ENCODE assay signal across 14 cellular contexts in the genomic region with DNA sequence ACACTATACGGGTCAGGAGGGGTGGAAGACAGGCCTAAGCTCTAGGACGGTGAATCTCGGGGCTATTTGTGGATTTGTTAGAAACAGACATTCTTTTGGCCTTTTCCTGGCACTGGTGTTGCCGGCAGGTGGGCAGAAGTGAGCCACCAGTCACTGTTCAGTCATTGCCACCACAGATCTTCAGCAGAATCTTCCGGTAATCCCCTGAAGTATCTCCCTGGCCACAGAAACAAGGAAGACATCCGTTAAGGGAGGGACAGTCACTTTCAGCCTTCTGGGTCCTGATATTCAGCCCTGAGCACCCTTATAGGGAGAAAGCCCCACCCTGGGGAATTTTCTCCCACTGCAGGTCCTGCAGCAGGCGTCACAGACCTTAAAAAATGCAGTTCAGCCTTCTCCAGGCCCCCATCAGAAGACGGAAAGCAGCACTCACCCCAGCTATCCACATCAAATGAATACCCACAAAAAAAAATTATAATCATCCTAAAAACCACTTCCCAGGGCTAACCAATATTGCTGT. TPM values are rescaled to one million over a fixed set of nuclear protein-coding genes. Genes with fewer than 3 reads are reported as not detected.
DNase-seq lines count a peak whose midpoint lies in the region; ATAC-seq and TF ChIP-seq lines count a peak whose summit lies in the region.
"Had no signal": no experiment of that assay in that cellular context is flagged by ENCODE, and none has a peak within 500 bp of the region (broad histone marks: within the 10 kb centered on the region; RNA-seq: fewer than 3 reads in every experiment).

No MANE protein-coding gene starts in this region.

- no peaks in the 10 kb centered on the region for H3K27me3 Mint-ChIP-seq in CD8-positive, alpha-beta memory T cell
- no peaks in the 10 kb centered on the region for H3K27me3 Mint-ChIP-seq in activated CD4-positive, alpha-beta memory T cell treated with anti-CD3 and anti-CD28 coated beads, Interleukin-2, amount 10 ng/mL, durations not matched to agents 7 days and 5 days

- H3K9me3 ChIP-seq in CD8-positive, alpha-beta memory T cell (ENCODE audit: low read length), result no peaks in the 10 kb centered on the region
- H3K9me3 ChIP-seq in gastroesophageal sphincter, result no peaks in the 10 kb centered on the region
- H3K9me3 ChIP-seq in skeletal muscle tissue (ENCODE audit: control insufficient read depth in 3 of 3, low read length in 3 of 3), result no peaks in the 10 kb centered on the region
- H3K9me3 ChIP-seq: HAP-1, upper lobe of left lung had no signal

- H3K4me1 ChIP-seq in CD8-positive, alpha-beta memory T cell (ENCODE audit: insufficient read depth, low read length), result no peaks in the 10 kb centered on the region
- H3K4me1 ChIP-seq in gastroesophageal sphincter (peaks cover 4 to 67% (median 40%) of the 10 kb centered on the region in 3 donors), skeletal muscle tissue (ENCODE audit: control insufficient read depth in 3 of 3, insufficient read depth in 3 of 3, low read length in 3 of 3) (peaks cover 29 to 41% (median 33%) of the 10 kb centered on the region in 3 donors)
- H3K4me1 ChIP-seq: HAP-1 had no signal

- no peak for ATAC-seq in gastroesophageal sphincter
- no peak for ATAC-seq in HG03439 (IDR thresholded peaks at IDR 0.05; ENCODE audit: unreplicated experiment)

- CTCF ChIA-PET in CD8-positive, alpha-beta memory T cell (lab: Charles Lee), result interaction anchor here (1.1 to 2.7 kb wide), 2 partner anchors 12 to 16 kb away, joined by 3 to 12 read pairs; no protein-coding TSS in a partner anchor
- CTCF ChIA-PET in activated CD4-positive, alpha-beta memory T cell treated with anti-CD3 and anti-CD28 coated beads, Interleukin-2, amount 10 ng/mL, durations not matched to agents 7 days and 5 days (lab: Charles Lee), result no interaction called here

- H3K27me3 ChIP-seq in CD8-positive, alpha-beta memory T cell (ENCODE audit: insufficient read depth, low read length, poor library complexity, severe bottlenecking), result no peaks in the 10 kb centered on the region
- H3K27me3 ChIP-seq in gastroesophageal sphincter, result no peaks in the 10 kb centered on the region
- H3K27me3 ChIP-seq in skeletal muscle tissue (ENCODE audit: control insufficient read depth in 3 of 3, insufficient read depth in 3 of 3, low read length in 3 of 3), result no peaks in the 10 kb centered on the region
- H3K27me3 ChIP-seq: upper lobe of left lung had no signal

- H3K4me3 ChIP-seq in CD8-positive, alpha-beta memory T cell (ENCODE audit: low read length), result no peak overlapping the region
- H3K4me3 ChIP-seq in gastroesophageal sphincter, result no peak overlapping the region
- no peak overlapping the region for H3K4me3 ChIP-seq in skeletal muscle tissue (ENCODE audit: low read length in 3 of 3)
- H3K4me3 ChIP-seq: HAP-1, upper lobe of left lung had no signal

- peaks cover 5 to 98% (median 43%) of the 10 kb centered on the region in 3 donors for H3K36me3 Mint-ChIP-seq in CD8-positive, alpha-beta memory T cell
- H3K36me3 Mint-ChIP-seq in activated CD4-positive, alpha-beta memory T cell treated with anti-CD3 and anti-CD28 coated beads, Interleukin-2, amount 10 ng/mL, durations not matched to agents 7 days and 5 days (ENCODE audit: low read depth), result peaks cover 92% of the 10 kb centered on the region

- peak overlapping the region in 1 of 7 donors; percentile 45 for H3K4me3 Mint-ChIP-seq in CD8-positive, alpha-beta memory T cell
- no peak overlapping the region for H3K4me3 Mint-ChIP-seq in activated CD4-positive, alpha-beta memory T cell treated with anti-CD3 and anti-CD28 coated beads, Interleukin-2, amount 10 ng/mL, durations not matched to agents 7 days and 5 days
- H3K4me3 Mint-ChIP-seq: nephron progenitor cell had no signal

- peak overlapping the region in 1 of 3 donors; percentile 7 for H3K9ac ChIP-seq in skeletal muscle tissue (ENCODE audit: low read depth in 1 of 3, low read length in 3 of 3)

- peak in 1 of 5 donors; percentile 16 for DNase-seq in CD8-positive, alpha-beta memory T cell
- no peak for DNase-seq in activated CD4-positive, alpha-beta memory T cell treated with anti-CD3 and anti-CD28 coated beads, Interleukin-2, amount 10 ng/mL, durations not matched to agents 7 days and 5 days
- DNase-seq in GOT3 (lab: John Stamatoyannopoulos, UW), result no peak
- no peak for DNase-seq in NCI-H2196 (lab: John Stamatoyannopoulos, UW; ENCODE audit: unreplicated experiment)
- no peak for DNase-seq in ACHN
- DNase-seq: activated gamma-delta T cell treated with Interleukin-2 at 50 U/mL for 16 hours, nephron progenitor cell, upper lobe of left lung, WERI-Rb-1 had no signal

- in situ Hi-C loops in ACHN (cut with HindIII; ENCODE audit: low pct_ligation_motif_present, low pct_unique_long_range_greater_than_20kb, low sequenced_read_pairs), result no loop called here

- no peak overlapping the region for H3K27ac ChIP-seq in CD8-positive, alpha-beta memory T cell (ENCODE audit: low read depth, low read length)
- H3K27ac ChIP-seq in gastroesophageal sphincter, result peak overlapping the region; percentile 58 to 89 (median 76)
- H3K27ac ChIP-seq in skeletal muscle tissue (ENCODE audit: low read depth, low read length), result peak overlapping the region; percentile 76
- H3K27ac ChIP-seq: WERI-Rb-1 had no signal

- peak overlapping the region in 5 of 8 donors; percentile 10 to 73 (median 40) for H3K27ac Mint-ChIP-seq in CD8-positive, alpha-beta memory T cell
- H3K27ac Mint-ChIP-seq in activated CD4-positive, alpha-beta memory T cell treated with anti-CD3 and anti-CD28 coated beads, Interleukin-2, amount 10 ng/mL, durations not matched to agents 7 days and 5 days, result peak overlapping the region; percentile 18
- H3K27ac Mint-ChIP-seq: nephron progenitor cell had no signal

- peaks cover 0 to 2% (median 0%) of the 10 kb centered on the region in 5 donors for H3K9me3 Mint-ChIP-seq in CD8-positive, alpha-beta memory T cell
- H3K9me3 Mint-ChIP-seq in activated CD4-positive, alpha-beta memory T cell treated with anti-CD3 and anti-CD28 coated beads, Interleukin-2, amount 10 ng/mL, durations not matched to agents 7 days and 5 days, result no peaks in the 10 kb centered on the region
- H3K9me3 Mint-ChIP-seq: nephron progenitor cell had no signal

- no peak for TF ChIP-seq EP300 in gastroesophageal sphincter (IDR thresholded peaks at IDR 0.05)

- no peak for TF ChIP-seq POLR2A in gastroesophageal sphincter (IDR thresholded peaks at IDR 0.05)

- POLR2A ChIA-PET in CD8-positive, alpha-beta memory T cell (lab: Charles Lee), result no interaction called here
- POLR2A ChIA-PET in activated CD4-positive, alpha-beta memory T cell treated with anti-CD3 and anti-CD28 coated beads, Interleukin-2, amount 10 ng/mL, durations not matched to agents 7 days and 5 days (lab: Charles Lee), result interaction anchor here (1.0 kb wide), 1 partner anchor 12 kb away, joined by 3 read pairs; no protein-coding TSS in a partner anchor

- H3K4me1 Mint-ChIP-seq in CD8-positive, alpha-beta memory T cell, result no peaks in the 10 kb centered on the region
- H3K4me1 Mint-ChIP-seq in activated CD4-positive, alpha-beta memory T cell treated with anti-CD3 and anti-CD28 coated beads, Interleukin-2, amount 10 ng/mL, durations not matched to agents 7 days and 5 days, result peaks cover 3% of the 10 kb centered on the region

- no peak for TF ChIP-seq CTCF in gastroesophageal sphincter (IDR thresholded peaks at IDR 0.05)

- H3K36me3 ChIP-seq in CD8-positive, alpha-beta memory T cell (ENCODE audit: insufficient read depth, low read length), result peaks cover 70% of the 10 kb centered on the region
- peaks cover 0 to 83% of the 10 kb centered on the region in 2 donors for H3K36me3 ChIP-seq in gastroesophageal sphincter
- H3K36me3 ChIP-seq in skeletal muscle tissue (ENCODE audit: control insufficient read depth in 3 of 3, insufficient read depth in 3 of 3, low read length in 3 of 3), result peaks cover 71 to 76% (median 72%) of the 10 kb centered on the region in 3 donors

- 55 to 77% methylated on average over 3 to 4 of the region's 8 CpGs for WGBS in gastroesophageal sphincter (ENCODE audit: low coverage in 1 of 2), 2 donors

RNA-seq across cellular contexts. Expression of a gene that starts 23.2 kb away (rescaled TPM):
- total RNA-seq in CD8-positive, alpha-beta memory T cell, result not detected
- not detected for polyA plus RNA-seq in CD8-positive, alpha-beta memory T cell
- not detected for total RNA-seq in activated CD4-positive, alpha-beta memory T cell treated with anti-CD3 and anti-CD28 coated beads, Interleukin-2, amount 10 ng/mL, durations not matched to agents 7 days and 5 days
- 10 to 100 TPM; 21.0 to 34.9 (median 28.9) TPM for total RNA-seq in gastroesophageal sphincter
- 36.5 TPM for total RNA-seq in skeletal muscle tissue
- total RNA-seq: LHCN-M2 had no signal

RNA-seq across cellular contexts. Expression of a gene that starts 49.6 kb away (rescaled TPM):
- 100 to 1,000 TPM; 211 to 217 TPM for total RNA-seq in CD8-positive, alpha-beta memory T cell
- 292 TPM for polyA plus RNA-seq in CD8-positive, alpha-beta memory T cell
- total RNA-seq in activated CD4-positive, alpha-beta memory T cell treated with anti-CD3 and anti-CD28 coated beads, Interleukin-2, amount 10 ng/mL, durations not matched to agents 7 days and 5 days, result 100 to 1,000 TPM; 271 to 273 TPM
- total RNA-seq in gastroesophageal sphincter (100 to 1,000 TPM; 117 to 225 (median 162) TPM), skeletal muscle tissue (29.7 TPM)

Comparison
In these comparisons a context has a peak if more than half of its experiments do, and no peak if none do; other contexts are left out.
1. RNA of a gene that starts 23.2 kb away (total RNA-seq): 36.5 TPM in skeletal muscle tissue (single experiment) and 21.0 to 34.9 TPM in gastroesophageal sphincter; not detected in CD8-positive, alpha-beta memory T cell and not detected in activated CD4-positive, alpha-beta memory T cell treated with anti-CD3 and anti-CD28 coated beads, Interleukin-2, amount 10 ng/mL, durations not matched to agents 7 days and 5 days; every median in the first group is over 10 times any median in the second.